Comparison of ENCODE assay signal across 9 cellular contexts in genomic region chr22:50530280-50530856, GRCh38. TPM values are rescaled to one million over a fixed set of nuclear protein-coding genes. Genes with fewer than 3 reads are reported as not detected.
A peak's percentile ranks its signal among the peaks of the same experiment; 100 is the strongest.
DNase-seq lines count a peak whose midpoint lies in the region; ATAC-seq and TF ChIP-seq lines count a peak whose summit lies in the region.
"Had no signal": no experiment of that assay in that cellular context is flagged by ENCODE, and none has a peak within 500 bp of the region (broad histone marks: within the 10 kb centered on the region; RNA-seq: fewer than 3 reads in every experiment).

No MANE protein-coding gene starts in this region.

- H2BK15ac ChIP-seq in IMR-90 (ENCODE audit: low read depth, low read length) = no peak overlapping the region

- dilution Hi-C loops in IMR-90 (cut with HindIII; ENCODE audit: low sequenced_read_pairs, unreplicated experiment) = no loop called here

- peak overlapping the region; percentile 96 for H2AK9ac ChIP-seq in IMR-90 (replicated peaks; ENCODE audit: low read depth, low read length, poor library complexity)

- in situ Hi-C loops in IMR-90 (cut with MboI; ENCODE audit: low sequenced_read_pairs) (no loop called here), KBM-7 (cut with MboI; ENCODE audit: low pct_unique_long_range_greater_than_20kb, low sequenced_read_pairs) (no loop called here)

- no peak overlapping the region for H2BK5ac ChIP-seq in IMR-90 (ENCODE audit: low read depth, low read length, poor library complexity, severe bottlenecking)

- H3K27me3 Mint-ChIP-seq in activated T-cell treated with anti-CD3 and anti-CD28 coated beads, Interleukin-2, amount 50 U/mL, for 24 hours = no peaks in the 10 kb centered on the region

- TF ChIP-seq POLR2A in IMR-90 (IDR thresholded peaks at IDR 0.05; ENCODE audit: low read depth, low read length) (no peak), gastroesophageal sphincter (IDR thresholded peaks at IDR 0.05) (peak in 1 of 2 donors; percentile 63)

- H2BK20ac ChIP-seq in IMR-90 (ENCODE audit: low read depth, low read length) = no peak overlapping the region

- peak overlapping the region; percentile 14 for H3K4me2 ChIP-seq in IMR-90 (ENCODE audit: low read depth, low read length)

- no peaks in the 10 kb centered on the region for H3K9me3 ChIP-seq in IMR-90 (ENCODE audit: control insufficient read depth, insufficient read depth, low read length)
- H3K9me3 ChIP-seq in gastroesophageal sphincter = no peaks in the 10 kb centered on the region
- no peaks in the 10 kb centered on the region for H3K9me3 ChIP-seq in neutrophil

- peak overlapping the region; percentile 53 to 86; a peak in 3 of 4 replicates for H4K8ac ChIP-seq in IMR-90 (ENCODE audit: low read depth in 2 of 2, low read length in 2 of 2)

- peak overlapping the region; percentile 5; the same call in 1 of the 2 replicates for H3K23ac ChIP-seq in IMR-90 (ENCODE audit: low read depth, low read length)

- TF ChIP-seq CTCF in IMR-90 (conservative IDR thresholded peaks at IDR 0.05; ENCODE audit: low read depth, low read length) = no peak
- TF ChIP-seq CTCF in gastroesophageal sphincter (IDR thresholded peaks at IDR 0.05) = no peak
- TF ChIP-seq CTCF in neutrophil (IDR thresholded peaks at IDR 0.05) = no peak

- WGBS in IMR-90 (ENCODE audit: extremely low coverage in 2 of 2, insufficient read length in 1 of 2), 2 experiments = 3% methylated on average over 28 of the region's 58 CpGs; no CpG with 5 or more reads in 1 of the 2 experiments
- no CpG with 5 or more reads among the region's 58 CpGs for WGBS in gastroesophageal sphincter (ENCODE audit: low coverage in 1 of 2), 2 donors

- H3K4me1 ChIP-seq in IMR-90 (ENCODE audit: control insufficient read depth, insufficient read depth, low read length) = peaks cover 19% of the 10 kb centered on the region
- peaks cover 0 to 69% (median 30%) of the 10 kb centered on the region in 3 donors for H3K4me1 ChIP-seq in gastroesophageal sphincter
- peaks cover 62 to 69% of the 10 kb centered on the region in 2 experiments for H3K4me1 ChIP-seq in neutrophil (ENCODE audit: control insufficient read depth in 1 of 2, insufficient read depth in 1 of 2, low read depth in 1 of 2, low read length in 1 of 2)

- no TSS peak for BruUV-seq in IMR-90 (replicated peaks; lab: Mats Ljungman, UMichigan)

- H3K4me1 Mint-ChIP-seq in activated T-cell treated with anti-CD3 and anti-CD28 coated beads, Interleukin-2, amount 50 U/mL, for 24 hours (ENCODE audit: low read depth) = peaks cover 49% of the 10 kb centered on the region

- peak; percentile 4 for ATAC-seq in IMR-90 (ENCODE audit: low read depth)
- peak; percentile 56 for ATAC-seq in gastroesophageal sphincter

- H3K4me3 ChIP-seq in IMR-90 (ENCODE audit: insufficient read depth, low read depth, low read length) = peak overlapping the region; percentile 1
- H3K4me3 ChIP-seq in gastroesophageal sphincter = peak overlapping the region; percentile 35 to 63
- H3K4me3 ChIP-seq in neutrophil (ENCODE audit: low read depth in 1 of 2, low read length in 1 of 2) = peak overlapping the region; percentile 81 to 98

- H3K36me3 ChIP-seq in IMR-90 (ENCODE audit: control insufficient read depth, insufficient read depth, low read length) = no peaks in the 10 kb centered on the region
- H3K36me3 ChIP-seq in gastroesophageal sphincter = no peaks in the 10 kb centered on the region
- H3K36me3 ChIP-seq in neutrophil = peaks cover 17% of the 10 kb centered on the region

- H3K9me1 ChIP-seq in IMR-90 (ENCODE audit: insufficient read depth, low read length) = peaks cover 13% of the 10 kb centered on the region; the same call in 1 of the 2 replicates

- H2BK120ac ChIP-seq in IMR-90 (ENCODE audit: low read depth, low read length) = peak overlapping the region; percentile 27; the same call in 1 of the 2 replicates

- CTCF ChIA-PET in IMR-90 (lab: Yijun Ruan, JAX) = no interaction called here

- H3K4ac ChIP-seq in IMR-90 (ENCODE audit: low read depth, low read length) = peak overlapping the region; percentile 82

- peak overlapping the region; percentile 77; the same call in 1 of the 2 replicates for H4K91ac ChIP-seq in IMR-90 (ENCODE audit: insufficient read depth, low read depth, low read length)

- no peak overlapping the region; the same call in 1 of the 2 replicates for H4K5ac ChIP-seq in IMR-90 (ENCODE audit: low read depth, low read length)

- POLR2A ChIA-PET in IMR-90 (lab: Charles Lee; ENCODE audit: unreplicated experiment) = no interaction called here

- no peak overlapping the region for H3K9ac ChIP-seq in IMR-90 (ENCODE audit: low read depth, low read length)

- no peak overlapping the region; the same call in 1 of the 2 replicates for H3K27ac ChIP-seq in IMR-90 (ENCODE audit: insufficient read depth, low read length)
- peak overlapping the region; percentile 1 to 90 (median 86) for H3K27ac ChIP-seq in gastroesophageal sphincter
- peak overlapping the region; percentile 98 for H3K27ac ChIP-seq in neutrophil

- peak overlapping the region; percentile 89 for H2AFZ ChIP-seq in IMR-90 (replicated peaks; ENCODE audit: low read length, poor library complexity)

- H3K14ac ChIP-seq in IMR-90 (replicated peaks; ENCODE audit: low read depth, low read length) = peak overlapping the region; percentile 42; the same call in 1 of the 2 replicates

- H4K20me1 ChIP-seq in IMR-90 (ENCODE audit: insufficient read depth, low read length) = no peaks in the 10 kb centered on the region

- H3K79me1 ChIP-seq in IMR-90 (ENCODE audit: low read depth in 1 of 2, low read length in 2 of 2) = peaks cover 4 to 20% of the 10 kb centered on the region in 2 experiments; a peak in 2 of 4 replicates

- TF ChIP-seq EP300 in gastroesophageal sphincter (IDR thresholded peaks at IDR 0.05) = no peak

- 0 out of 2 replicates have a peak overlapping the region, but pooled peaks have one; percentile 12 for H3K56ac ChIP-seq in IMR-90 (ENCODE audit: extremely low read depth, insufficient read depth, low read length)

- H3K18ac ChIP-seq in IMR-90 (ENCODE audit: low read depth, low read length) = no peak overlapping the region

- H3K4me3 Mint-ChIP-seq in activated T-cell treated with anti-CD3 and anti-CD28 coated beads, Interleukin-2, amount 50 U/mL, for 24 hours = peak overlapping the region; percentile 90

- no peaks in the 10 kb centered on the region for H3K9me3 Mint-ChIP-seq in activated T-cell treated with anti-CD3 and anti-CD28 coated beads, Interleukin-2, amount 50 U/mL, for 24 hours

- H3K27ac Mint-ChIP-seq in activated T-cell treated with anti-CD3 and anti-CD28 coated beads, Interleukin-2, amount 50 U/mL, for 24 hours = peak overlapping the region; percentile 97

- H3K27me3 ChIP-seq in IMR-90 (ENCODE audit: control insufficient read depth, insufficient read depth, low read length) = peaks cover 5% of the 10 kb centered on the region; the same call in 1 of the 2 replicates
- H3K27me3 ChIP-seq in gastroesophageal sphincter = peaks cover 64% of the 10 kb centered on the region
- H3K27me3 ChIP-seq in neutrophil = no peaks in the 10 kb centered on the region

- peaks cover 24% of the 10 kb centered on the region for H3K36me3 Mint-ChIP-seq in activated T-cell treated with anti-CD3 and anti-CD28 coated beads, Interleukin-2, amount 50 U/mL, for 24 hours (ENCODE audit: low read depth)

- peak; percentile 89 for DNase-seq in activated CD8-positive, alpha-beta memory T cell treated with anti-CD3 and anti-CD28 coated beads for 24 hours
- no peak for DNase-seq in activated CD8-positive, alpha-beta memory T cell treated with anti-CD3 and anti-CD28 coated beads, Interleukin-2, amount 50 U/mL, for 4 hours
- DNase-seq in IMR-90 (peak; percentile 44), KBM-7 (no peak), A172 (ENCODE audit: low spot score) (no peak)
- DNase-seq in activated T-cell treated with anti-CD3 and anti-CD28 coated beads, Interleukin-2, amount 50 U/mL, for 24 hours = peak; percentile 83

- H2AK5ac ChIP-seq in IMR-90 (ENCODE audit: low read depth, low read length) = peak overlapping the region; percentile 81

- intact Hi-C loops in IMR-90 (cut with micrococcal nuclease) = no loop called here

- TF ChIP-seq RAD21 in IMR-90 (IDR thresholded peaks at IDR 0.05; ENCODE audit: low read length) = no peak

TF ChIP-seq in IMR-90, 13 proteins besides CTCF, POLR2A, EP300 and RAD21 (continues in another document):
- TF ChIP-seq MAZ (IDR thresholded peaks at IDR 0.05; ENCODE audit: borderline replicate concordance, low read depth, low read length) = 0 out of 2 replicates have a peak, but pooled peaks have one; percentile 4

RNA-seq across cellular contexts. Expression of gene TYMP, which starts 0.6 kb away (rescaled TPM):
- total RNA-seq in IMR-90 (2012; rRNA removed) = 0.18 and 0.28 TPM in 2 replicates
- polyA plus RNA-seq in IMR-90 (2012; rRNA removed) = 0.74 and 1.5 TPM in 2 replicates
- 3.5 and 3.6 TPM in 2 replicates for polyA plus RNA-seq in IMR-90 (2012; cell fraction: cytosol; rRNA removed)
- polyA plus RNA-seq in IMR-90 (2012; cell fraction: nucleus; rRNA removed; ENCODE audit: low replicate concordance) = 3.0 and 7.2 TPM in 2 replicates
- 10 to 100 TPM; 18.5 to 55.1 (median 39.3) TPM for total RNA-seq in gastroesophageal sphincter
- total RNA-seq in A172 (2014; rRNA removed; shearing (Covaris generic)) = 0.10 and 0.31 TPM in 2 replicates

RNA-seq across cellular contexts. Expression of gene SCO2, which starts 5.0 kb away (rescaled TPM):
- 1.3 and 1.7 TPM in 2 replicates for total RNA-seq in IMR-90 (2012; rRNA removed)
- 1.8 and 1.9 TPM in 2 replicates for polyA plus RNA-seq in IMR-90 (2012; rRNA removed)
- polyA plus RNA-seq in IMR-90 (2012; cell fraction: cytosol; rRNA removed) = 2.9 TPM in 2 replicates
- 2.1 and 3.9 TPM in 2 replicates for polyA plus RNA-seq in IMR-90 (2012; cell fraction: nucleus; rRNA removed; ENCODE audit: low replicate concordance)
- 1 to 10 TPM in 2 of 4 donors, not detected in 2; 1.2 to 1.8 TPM for total RNA-seq in gastroesophageal sphincter
- total RNA-seq in A172 (2014; rRNA removed; shearing (Covaris generic)) = 8.0 and 9.5 TPM in 2 replicates

RNA-seq across cellular contexts. Expression of gene KLHDC7B, which starts 15.3 kb away (rescaled TPM):
- total RNA-seq in IMR-90 (2012; rRNA removed) (not detected in 2 replicates), gastroesophageal sphincter (under 1 TPM in 3 of 4 donors, not detected in 1; 0.08 to 0.31 (median 0.27) TPM)
- polyA plus RNA-seq in IMR-90 (2012; rRNA removed) = 0.03 and 0.05 TPM in 2 replicates
- 0.05 TPM in 1 of 2 replicates, not detected in the other for polyA plus RNA-seq in IMR-90 (2012; cell fraction: cytosol; rRNA removed)
- polyA plus RNA-seq in IMR-90 (2012; cell fraction: nucleus; rRNA removed; ENCODE audit: low replicate concordance) = 0.07 and 0.18 TPM in 2 replicates
- 0.17 TPM in 1 of 2 replicates, not detected in the other for total RNA-seq in A172 (2014; rRNA removed; shearing (Covaris generic))
- total RNA-seq: pulmonary artery endothelial cell had no signal

RNA-seq across cellular contexts. Expression of gene NCAPH2, which starts 22.3 kb away (rescaled TPM):
- total RNA-seq in IMR-90 (2012; rRNA removed) = 36.4 and 38.5 TPM in 2 replicates
- polyA plus RNA-seq in IMR-90 (2012; rRNA removed) = 30.2 and 30.8 TPM in 2 replicates
- polyA plus RNA-seq in IMR-90 (2012; cell fraction: cytosol; rRNA removed) = 21.4 and 24.2 TPM in 2 replicates
- 41.1 and 97.4 TPM in 2 replicates for polyA plus RNA-seq in IMR-90 (2012; cell fraction: nucleus; rRNA removed; ENCODE audit: low replicate concordance)
- total RNA-seq in gastroesophageal sphincter = 10 to 100 TPM; 34.8 to 45.0 (median 42.1) TPM
- 51.8 and 55.6 TPM in 2 replicates for total RNA-seq in A172 (2014; rRNA removed; shearing (Covaris generic))

RNA-seq across cellular contexts. Expression of gene LMF2, which starts 22.9 kb away (rescaled TPM):
- total RNA-seq in IMR-90 (2012; rRNA removed) = 15.6 and 16.8 TPM in 2 replicates
- polyA plus RNA-seq in IMR-90 (2012; rRNA removed) = 82.6 and 103 TPM in 2 replicates
- polyA plus RNA-seq in IMR-90 (2012; cell fraction: cytosol; rRNA removed) = 39.0 and 77.4 TPM in 2 replicates
- polyA plus RNA-seq in IMR-90 (2012; cell fraction: nucleus; rRNA removed; ENCODE audit: low replicate concordance) = 417 and 1,505 TPM in 2 replicates
- total RNA-seq in gastroesophageal sphincter = 10 to 100 TPM; 35.5 to 58.4 (median 45.1) TPM
- total RNA-seq in A172 (2014; rRNA removed; shearing (Covaris generic)) = 21.3 and 28.7 TPM in 2 replicates

Comparison
In these comparisons a context has a peak if more than half of its experiments do, and no peak if none do; other contexts are left out.
1. DNase-seq: peak in activated CD8-positive, alpha-beta memory T cell treated with anti-CD3 and anti-CD28 coated beads for 24 hours (single experiment), IMR-90 (single experiment) and activated T-cell treated with anti-CD3 and anti-CD28 coated beads, Interleukin-2, amount 50 U/mL, for 24 hours (single experiment); none in activated CD8-positive, alpha-beta memory T cell treated with anti-CD3 and anti-CD28 coated beads, Interleukin-2, amount 50 U/mL, for 4 hours (single experiment), KBM-7 (single experiment) and A172 (single experiment).
2. H3K4me3 ChIP-seq: peak in every context shown above with its lines; median percentile 90 in neutrophil; 49 in gastroesophageal sphincter; 1 in IMR-90.
3. RNA of gene TYMP, which starts 0.6 kb away (total RNA-seq): 18.5 to 55.1 TPM in gastroesophageal sphincter; 0.18 to 0.28 TPM in IMR-90 and 0.10 to 0.31 TPM in A172; every median in the first group is over 10 times any median in the second.